21 cellular contexts compared by ENCODE assay signal in the genomic region with DNA sequence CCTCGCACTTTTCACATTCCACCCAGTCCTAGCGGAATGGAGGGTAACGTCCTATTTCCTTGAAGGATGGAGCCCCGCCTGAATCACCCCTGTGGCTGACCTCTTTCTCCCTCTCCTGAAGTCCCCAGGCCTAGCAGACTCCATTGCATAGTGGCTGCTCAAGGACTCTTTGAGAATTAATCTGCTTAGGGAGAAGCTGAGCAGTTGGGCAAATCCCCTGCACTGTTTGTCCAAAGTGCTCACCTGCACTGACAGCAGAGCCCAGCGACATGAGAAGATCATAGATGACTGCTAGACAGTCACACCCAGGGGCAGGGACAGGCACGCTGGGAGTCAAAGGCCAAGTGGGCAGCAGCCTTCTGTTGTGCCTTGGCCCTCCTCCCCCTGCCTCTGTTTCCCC.
"Had no signal": no experiment of that assay in that cellular context is flagged by ENCODE, and none has a peak within 500 bp of the region (broad histone marks: within the 10 kb centered on the region; RNA-seq: fewer than 3 reads in every experiment).

No MANE protein-coding gene starts in this region.

- FAIRE-seq: kidney had no signal

- DNase-seq: effector memory CD8-positive, alpha-beta T cell; esophagus squamous epithelium; foreskin fibroblast; immature natural killer cell; kidney; left cardiac atrium; left ventricle myocardium inferior; lower lobe of right lung; midbrain; naive B cell; posterior cingulate gyrus; sigmoid colon; stimulated activated CD4-positive, alpha-beta T cell treated with anti-CD3 and anti-CD28 coated beads, Interleukin-12 subunit alpha, Interleukin-12 subunit beta, amount 100 ng/mL, for 4 hours; stimulated activated CD4-positive, alpha-beta T cell treated with anti-CD3 and anti-CD28 coated beads, Interleukin-2, amount 100 ng/mL, for 48 hours; stimulated activated naive CD4-positive, alpha-beta T cell treated with Interleukin-2 at 50 U/mL for 16 hours; upper lobe of left lung; uterus had no signal

- H3K27ac ChIP-seq: esophagus squamous epithelium, gastroesophageal sphincter, left ventricle myocardium inferior, lower lobe of right lung, neutrophil, right atrium auricular region, sigmoid colon, skin epidermis, upper lobe of left lung, uterus had no signal

- H3K27me3 ChIP-seq: esophagus squamous epithelium, gastroesophageal sphincter, neutrophil, right atrium auricular region, sigmoid colon, upper lobe of left lung, uterus had no signal

- H3K36me3 ChIP-seq: left ventricle myocardium inferior, lower lobe of right lung, neutrophil, right atrium auricular region, sigmoid colon, upper lobe of left lung, uterus had no signal

- ATAC-seq: effector memory CD8-positive, alpha-beta T cell; gastroesophageal sphincter; left cardiac atrium; lower lobe of right lung had no signal

- H3K9me3 ChIP-seq: esophagus squamous epithelium, gastroesophageal sphincter, left ventricle myocardium inferior, lower lobe of right lung, neutrophil, right atrium auricular region, sigmoid colon, upper lobe of left lung, uterus had no signal

- H3K4me3 ChIP-seq: esophagus squamous epithelium, gastroesophageal sphincter, left ventricle myocardium inferior, lower lobe of right lung, right atrium auricular region, sigmoid colon, skin epidermis, upper lobe of left lung, uterus had no signal

- H3K4me1 ChIP-seq: uterus had no signal
